ENCODE assay signal across 10 cellular contexts in the genomic region with DNA sequence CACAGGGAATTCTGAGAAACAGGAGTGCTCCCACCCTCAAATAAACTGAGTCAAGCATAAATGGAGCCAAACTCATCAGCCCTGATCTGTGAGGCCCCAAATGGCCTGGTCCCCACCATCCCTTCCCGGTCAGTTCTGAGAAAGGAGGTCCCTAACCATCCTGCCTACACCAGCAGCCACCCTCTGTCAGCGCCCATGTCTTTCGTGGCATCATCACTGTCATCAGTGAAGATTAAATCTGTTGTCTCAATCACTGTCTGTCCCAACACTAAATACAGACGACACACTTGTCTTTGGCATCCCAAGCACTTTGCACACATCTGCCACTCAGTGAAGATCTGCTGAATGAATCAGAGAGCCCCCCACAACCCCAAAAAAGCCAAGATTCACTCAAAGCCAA. TPM values are rescaled to one million over a fixed set of nuclear protein-coding genes. Genes with fewer than 3 reads are reported as not detected.
DNase-seq lines count a peak whose midpoint lies in the region; ATAC-seq and TF ChIP-seq lines count a peak whose summit lies in the region.
"Had no signal": no experiment of that assay in that cellular context is flagged by ENCODE, and none has a peak within 500 bp of the region (broad histone marks: within the 10 kb centered on the region; RNA-seq: fewer than 3 reads in every experiment).

No MANE protein-coding gene starts in this region.

- peak overlapping the region; percentile 63 to 94 (median 82) for H3K27ac Mint-ChIP-seq in naive thymus-derived CD8-positive, alpha-beta T cell
- H3K27ac Mint-ChIP-seq: T-helper 1 cell treated with Interleukin-12 subunit alpha and Interleukin-12 subunit beta and Interleukin-4 antibody, amounts not matched to agents 30 μg/mL and 1 μg/mL, for 36 hours had no signal

- no peaks in the 10 kb centered on the region for H3K27me3 ChIP-seq in heart right ventricle
- no peaks in the 10 kb centered on the region for H3K27me3 ChIP-seq in colonic mucosa
- no peaks in the 10 kb centered on the region for H3K27me3 ChIP-seq in upper lobe of right lung
- no peaks in the 10 kb centered on the region for H3K27me3 ChIP-seq in left lung
- H3K27me3 ChIP-seq in brain microvascular endothelial cell (replicated peaks): no peaks in the 10 kb centered on the region

- TF ChIP-seq CTCF in heart right ventricle (IDR thresholded peaks at IDR 0.05) (no peak), colonic mucosa (IDR thresholded peaks at IDR 0.05) (no peak), upper lobe of right lung (IDR thresholded peaks at IDR 0.05) (no peak), left lung (IDR thresholded peaks at IDR 0.05) (no peak), brain microvascular endothelial cell (IDR thresholded peaks at IDR 0.05; ENCODE audit: low read depth, low read length, missing control alignments) (no peak)

- no peaks in the 10 kb centered on the region for H3K27me3 Mint-ChIP-seq in naive thymus-derived CD8-positive, alpha-beta T cell

- peaks cover 0 to 36% (median 9%) of the 10 kb centered on the region in 3 donors for H3K36me3 Mint-ChIP-seq in naive thymus-derived CD8-positive, alpha-beta T cell

- DNase-seq in heart right ventricle: no peak
- DNase-seq in Right ventricle myocardium superior: no peak
- DNase-seq in colonic mucosa: no peak
- DNase-seq in naive thymus-derived CD8-positive, alpha-beta T cell: no peak
- no peak for DNase-seq in upper lobe of right lung
- DNase-seq in left lung: no peak
- no peak for DNase-seq in NCI-H1436 (lab: John Stamatoyannopoulos, UW)
- no peak for DNase-seq in brain microvascular endothelial cell

- intact Hi-C loops in heart right ventricle (cut with DNase I): loop anchor here in 1 of 10 donors (2.0 kb wide), 1 partner anchor 15 kb away; no protein-coding TSS in a partner anchor
- intact Hi-C loops in Right ventricle myocardium superior (cut with DNase I): no loop called here
- intact Hi-C loops in colonic mucosa (cut with DNase I): no loop called here
- intact Hi-C loops in upper lobe of right lung (cut with DNase I): no loop called here
- intact Hi-C loops in left lung (cut with DNase I): no loop called here

- POLR2A ChIA-PET in naive thymus-derived CD8-positive, alpha-beta T cell (lab: Charles Lee): interaction anchor here (1.0 to 2.1 kb wide), 3 partner anchors 14 to 79 kb away, joined by 5 to 11 read pairs (median 7); no protein-coding TSS in a partner anchor

- H3K9me3 ChIP-seq in heart right ventricle (no peaks in the 10 kb centered on the region), colonic mucosa (no peaks in the 10 kb centered on the region), upper lobe of right lung (no peaks in the 10 kb centered on the region), left lung (no peaks in the 10 kb centered on the region)
- H3K9me3 ChIP-seq: thoracic aorta had no signal

- H3K9ac ChIP-seq in colonic mucosa (ENCODE audit: low read depth in 2 of 2, low read length in 2 of 2): peak overlapping the region in 1 of 2 donors; percentile 94

- ATAC-seq in heart right ventricle (no peak), Right ventricle myocardium superior (ENCODE audit: poor library complexity) (no peak), upper lobe of right lung (no peak), left lung (no peak)
- ATAC-seq in naive thymus-derived CD8-positive, alpha-beta T cell: peak; percentile 8 to 13

- H3K36me3 ChIP-seq in heart right ventricle: peaks cover 0 to 30% (median 17%) of the 10 kb centered on the region in 9 donors
- peaks cover 6% of the 10 kb centered on the region for H3K36me3 ChIP-seq in colonic mucosa
- peaks cover 24% of the 10 kb centered on the region for H3K36me3 ChIP-seq in upper lobe of right lung
- peaks cover 0 to 22% of the 10 kb centered on the region in 2 donors for H3K36me3 ChIP-seq in left lung
- H3K36me3 ChIP-seq in brain microvascular endothelial cell (replicated peaks): peaks cover 18% of the 10 kb centered on the region

- no peaks in the 10 kb centered on the region for H3K9me3 Mint-ChIP-seq in naive thymus-derived CD8-positive, alpha-beta T cell
- H3K9me3 Mint-ChIP-seq: T-helper 1 cell treated with Interleukin-12 subunit alpha and Interleukin-12 subunit beta and Interleukin-4 antibody, amounts not matched to agents 30 μg/mL and 1 μg/mL, for 36 hours had no signal

- in situ Hi-C loops in brain microvascular endothelial cell (cut with HindIII; ENCODE audit: low pct_ligation_motif_present, low sequenced_read_pairs): no loop called here

- peak overlapping the region in 9 of 10 donors; percentile 80 to 95 (median 88) for H3K27ac ChIP-seq in heart right ventricle
- peak overlapping the region; percentile 67 for H3K27ac ChIP-seq in colonic mucosa
- H3K27ac ChIP-seq in upper lobe of right lung: peak overlapping the region; percentile 86
- H3K27ac ChIP-seq in left lung: peak overlapping the region in 1 of 2 donors; percentile 91
- no peak overlapping the region for H3K27ac ChIP-seq in brain microvascular endothelial cell
- H3K27ac ChIP-seq: thoracic aorta had no signal

- H3K4me3 ChIP-seq in heart right ventricle (no peak overlapping the region), colonic mucosa (no peak overlapping the region), upper lobe of right lung (no peak overlapping the region), left lung (no peak overlapping the region), brain microvascular endothelial cell (ENCODE audit: low read depth, low read length) (no peak overlapping the region)
- H3K4me3 ChIP-seq: thoracic aorta had no signal

- H3K4me1 ChIP-seq in heart right ventricle (peaks cover 29 to 100% (median 96%) of the 10 kb centered on the region in 9 donors), colonic mucosa (peaks cover 38% of the 10 kb centered on the region), upper lobe of right lung (peaks cover 68% of the 10 kb centered on the region), left lung (peaks cover 45 to 91% of the 10 kb centered on the region in 2 donors)

- WGBS in heart right ventricle, 2 donors: 64 to 83% methylated on average over 4 of the region's 4 CpGs

- H3K4me3 Mint-ChIP-seq in naive thymus-derived CD8-positive, alpha-beta T cell: peak overlapping the region; percentile 55 to 93 (median 75)
- H3K4me3 Mint-ChIP-seq: T-helper 1 cell treated with Interleukin-12 subunit alpha and Interleukin-12 subunit beta and Interleukin-4 antibody, amounts not matched to agents 30 μg/mL and 1 μg/mL, for 36 hours had no signal

- H3K4me1 Mint-ChIP-seq in naive thymus-derived CD8-positive, alpha-beta T cell: peaks cover 36 to 99% (median 82%) of the 10 kb centered on the region in 4 donors

RNA-seq across cellular contexts. Expression of a gene that starts 22.4 kb away (rescaled TPM):
- total RNA-seq in heart right ventricle (10 to 100 TPM; 17.6 to 33.2 (median 19.8) TPM), Right ventricle myocardium superior (23.9 TPM), colonic mucosa (10 to 100 TPM; 64.8 to 73.5 TPM), upper lobe of right lung (36.3 TPM), left lung (10 to 100 TPM; 33.9 to 35.8 TPM)
- 10 to 100 TPM; 16.4 to 26.7 TPM for polyA plus RNA-seq in heart right ventricle
- total RNA-seq in naive thymus-derived CD8-positive, alpha-beta T cell: 10 to 100 TPM; 36.4 to 37.2 TPM
- polyA plus RNA-seq in naive thymus-derived CD8-positive, alpha-beta T cell: 10 to 100 TPM; 15.2 to 19.4 (median 19.3) TPM

RNA-seq across cellular contexts. Expression of a gene that starts 38.3 kb away (rescaled TPM):
- total RNA-seq in heart right ventricle (10 to 100 TPM; 13.7 to 26.4 (median 17.5) TPM), Right ventricle myocardium superior (12.9 TPM), colonic mucosa (10 to 100 TPM; 42.6 to 74.2 TPM), upper lobe of right lung (33.0 TPM), left lung (10 to 100 TPM; 32.0 to 33.1 TPM)
- 10 to 100 TPM; 25.9 to 37.7 TPM for polyA plus RNA-seq in heart right ventricle
- total RNA-seq in naive thymus-derived CD8-positive, alpha-beta T cell: 100 to 1,000 TPM; 142 to 144 TPM
- polyA plus RNA-seq in naive thymus-derived CD8-positive, alpha-beta T cell: 10 to 100 TPM in 2 of 3 donors, 1 to 10 TPM in 1; 4.7 to 16.7 (median 12.9) TPM

Comparison
In these comparisons a context has a peak if more than half of its experiments do, and no peak if none do; other contexts are left out.
1. ATAC-seq: peak in naive thymus-derived CD8-positive, alpha-beta T cell (2 of 2); none in heart right ventricle (0 of 8), Right ventricle myocardium superior (single experiment), upper lobe of right lung (single experiment) and left lung (single experiment).